Comparison of ENCODE assay signal across 8 cellular contexts in the genomic region with DNA sequence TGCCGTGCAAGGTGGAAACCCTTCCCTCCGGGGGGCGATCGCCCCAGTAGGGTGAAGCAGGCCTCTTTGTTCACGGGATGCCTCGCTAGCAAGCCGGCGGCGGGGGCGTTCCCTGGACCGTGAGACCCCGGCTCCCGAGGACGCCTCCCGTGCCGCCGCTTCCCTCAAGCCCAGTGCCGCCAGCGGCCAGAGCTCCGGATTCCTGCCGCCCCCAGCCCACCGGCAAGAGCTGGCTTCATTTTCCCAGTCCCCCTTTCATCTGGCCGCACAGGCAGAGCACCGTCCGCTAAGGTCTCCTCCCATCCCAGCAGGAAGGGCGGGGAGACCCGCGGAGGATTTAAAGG. TPM values are rescaled to one million over a fixed set of nuclear protein-coding genes. Genes with fewer than 3 reads are reported as not detected.
DNase-seq lines count a peak whose midpoint lies in the region; ATAC-seq and TF ChIP-seq lines count a peak whose summit lies in the region.

No MANE protein-coding gene starts in this region.

- peaks cover 18% of the 10 kb centered on the region; the same call in 1 of the 2 replicates for H3F3A ChIP-seq in GM23338 (replicated peaks; ENCODE audit: low read depth)

- H3K27me3 ChIP-seq in DND-41 (ENCODE audit: insufficient read depth, low read length, poor library complexity), result peaks cover 8% of the 10 kb centered on the region
- H3K27me3 ChIP-seq in GM23338 (ENCODE audit: insufficient read depth), result peaks cover 82% of the 10 kb centered on the region
- H3K27me3 ChIP-seq in Panc1 (ENCODE audit: control insufficient read depth, insufficient read depth, low read length), result no peaks in the 10 kb centered on the region
- H3K27me3 ChIP-seq in adipocyte (replicated peaks; ENCODE audit: control insufficient read depth, insufficient read depth, low read length), result no peaks in the 10 kb centered on the region

- TF ChIP-seq CTCF in DND-41 (IDR thresholded peaks at IDR 0.05; ENCODE audit: borderline replicate concordance, extremely low read depth, low read length, poor library complexity, severe bottlenecking), result no peak
- TF ChIP-seq CTCF in GM23338 (conservative IDR thresholded peaks at IDR 0.05; ENCODE audit: low read depth in 2 of 2), result no peak
- TF ChIP-seq CTCF in Panc1 (IDR thresholded peaks at IDR 0.05), result no peak

- H3K4me2 ChIP-seq in DND-41 (ENCODE audit: insufficient read depth, low read length) (peak overlapping the region; percentile 64), GM23338 (peak overlapping the region; percentile 89)

- H3K79me2 ChIP-seq in DND-41 (ENCODE audit: insufficient read depth, low read length) (peaks cover 7% of the 10 kb centered on the region), GM23338 (replicated peaks; ENCODE audit: insufficient read depth) (no peaks in the 10 kb centered on the region)

- intact Hi-C loops in Panc1 (cut with micrococcal nuclease; ENCODE audit: unreplicated experiment), result no loop called here

- H3K9ac ChIP-seq in DND-41 (ENCODE audit: low read depth, low read length), result peak overlapping the region; percentile 95
- H3K9ac ChIP-seq in adipocyte (ENCODE audit: low read length), result peak overlapping the region; percentile 90

- peak overlapping the region; percentile 81; the same call in 1 of the 2 replicates for H3K27ac Mint-ChIP-seq in GM23338
- peak overlapping the region; percentile 81 to 94 (median 92) for H3K27ac Mint-ChIP-seq in immature natural killer cell

- H3K36me3 ChIP-seq in DND-41 (ENCODE audit: insufficient read depth, low read length) (no peaks in the 10 kb centered on the region), GM23338 (ENCODE audit: insufficient read depth) (no peaks in the 10 kb centered on the region), Panc1 (ENCODE audit: control insufficient read depth, insufficient read depth, low read length) (no peaks in the 10 kb centered on the region), adipocyte (ENCODE audit: control insufficient read depth, insufficient read depth, low read length, severe bottlenecking) (no peaks in the 10 kb centered on the region)

- ATAC-seq in DND-41 (ENCODE audit: insufficient read depth, low read depth) (peak; percentile 57), GM23338 (peak; percentile 22), Panc1 (no peak; the same call in 1 of the 2 replicates)

- H3K9me3 ChIP-seq in DND-41 (ENCODE audit: insufficient read depth, low read length, severe bottlenecking) (no peaks in the 10 kb centered on the region), Panc1 (ENCODE audit: control insufficient read depth, insufficient read depth, low read depth, low read length) (no peaks in the 10 kb centered on the region), adipocyte (ENCODE audit: control insufficient read depth, low read length) (no peaks in the 10 kb centered on the region)

- H3K27me3 Mint-ChIP-seq in GM23338 (ENCODE audit: insufficient read depth, low read depth, poor library complexity), result peaks cover 54% of the 10 kb centered on the region
- H3K27me3 Mint-ChIP-seq in immature natural killer cell (ENCODE audit: low read depth in 3 of 3), result peaks cover 12 to 18% (median 15%) of the 10 kb centered on the region in 3 donors

- peak overlapping the region; percentile 88 for H3K4me3 Mint-ChIP-seq in GM23338
- peak overlapping the region; percentile 89 to 91 (median 90) for H3K4me3 Mint-ChIP-seq in immature natural killer cell

- DNase-seq in DND-41 (peak; percentile 72), GM23338 (ENCODE audit: low spot score) (peak; percentile 86), Panc1 (ENCODE audit: low read depth, low spot score) (no peak), adipocyte (ENCODE audit: low read depth) (peak; percentile 61), immature natural killer cell (peak; percentile 55 to 57 (median 55)), SHP77 treated with DMSO at 0.1 percent for 48 hours (lab: John Stamatoyannopoulos, UW) (no peak), GM03348 (ENCODE audit: low spot score) (no peak)
- DNase-seq in stimulated activated CD4-positive, alpha-beta T cell treated with anti-CD3 and anti-CD28 coated beads, TNF-alpha, amount 100 ng/mL, for 4 hours (ENCODE audit: low read depth in 3 of 3), result peak in 2 of 3 experiments; percentile 15 to 16

- no peaks in the 10 kb centered on the region; the same call in 2 of the 3 replicates for H3K9me3 Mint-ChIP-seq in GM23338
- H3K9me3 Mint-ChIP-seq in immature natural killer cell, result no peaks in the 10 kb centered on the region

- BruUV-seq in Panc1 (replicated peaks; lab: Mats Ljungman, UMichigan), result no TSS peak

- H3K9me2 ChIP-seq in GM23338 (ENCODE audit: insufficient read depth), result no peaks in the 10 kb centered on the region

- peaks cover 79% of the 10 kb centered on the region for H3K4me1 Mint-ChIP-seq in GM23338
- peaks cover 34 to 41% of the 10 kb centered on the region in 2 donors for H3K4me1 Mint-ChIP-seq in immature natural killer cell

- CTCF ChIA-PET in Panc1 (lab: Charles Lee), result interaction anchor here (0.6 kb wide), 1 partner anchor 30 kb away, joined by 3 read pairs; no protein-coding TSS in a partner anchor

- H3K36me3 Mint-ChIP-seq in GM23338 (ENCODE audit: low read depth) (peaks cover 4% of the 10 kb centered on the region; the same call in 1 of the 3 replicates), immature natural killer cell (no peaks in the 10 kb centered on the region)

- H4K20me1 ChIP-seq in DND-41 (ENCODE audit: insufficient read depth, low read length) (no peaks in the 10 kb centered on the region), GM23338 (replicated peaks; ENCODE audit: insufficient read depth) (no peaks in the 10 kb centered on the region; the same call in 1 of the 2 replicates)

- POLR2A ChIA-PET in Panc1 (lab: Charles Lee), result interaction anchor here (0.9 to 2.4 kb wide), 4 partner anchors 12 to 602 kb away, joined by 4 to 21 read pairs (median 5); partner anchors contain the start of gene ACBD6

- peak overlapping the region; percentile 85 for H2AFZ ChIP-seq in DND-41 (ENCODE audit: low read depth, low read length)
- H2AFZ ChIP-seq in GM23338, result peak overlapping the region; percentile 84

- H3K27ac ChIP-seq in DND-41 (ENCODE audit: low read length) (peak overlapping the region; percentile 78), GM23338 (ENCODE audit: low read depth) (no peak overlapping the region), Panc1 (ENCODE audit: low read length) (peak overlapping the region; percentile 92)

- peaks cover 62% of the 10 kb centered on the region for H3K4me1 ChIP-seq in DND-41 (ENCODE audit: insufficient read depth, low read length)
- H3K4me1 ChIP-seq in GM23338 (ENCODE audit: insufficient read depth), result peaks cover 76% of the 10 kb centered on the region
- peaks cover 76% of the 10 kb centered on the region for H3K4me1 ChIP-seq in Panc1 (ENCODE audit: control insufficient read depth, insufficient read depth, low read length)
- peaks cover 26% of the 10 kb centered on the region for H3K4me1 ChIP-seq in adipocyte (ENCODE audit: control insufficient read depth, insufficient read depth, low read length)

- H3K4me3 ChIP-seq in DND-41 (ENCODE audit: low read depth in 1 of 2, low read length in 2 of 2) (peak overlapping the region; percentile 50 to 76; a peak in 3 of 4 replicates), GM23338 (peak overlapping the region; percentile 78), Panc1 (ENCODE audit: low read depth in 2 of 2, low read length in 2 of 2) (peak overlapping the region; percentile 66 to 81), adipocyte (ENCODE audit: low read length) (peak overlapping the region; percentile 87)

- in situ Hi-C loops in Panc1 (cut with HindIII; ENCODE audit: low pct_unique_long_range_greater_than_20kb, low sequenced_read_pairs), result no loop called here

TF ChIP-seq in GM23338, 12 proteins besides CTCF, POLR2A, EP300 and RAD21 (continues in another document):
- TF ChIP-seq EZH2phosphoT487 (IDR thresholded peaks at IDR 0.05; ENCODE audit: unreplicated experiment), result no peak

RNA-seq across cellular contexts. Expression of gene IER5, which starts 16.3 kb away (rescaled TPM):
- total RNA-seq in GM23338 (2014; rRNA removed; shearing (Covaris generic)), result 8.3 and 9.5 TPM in 2 replicates
- polyA plus RNA-seq in GM23338 (2016; fragmentation: Nextera tagmentation; extraction: Ambion mirVana) (3.8 and 4.6 TPM in 2 replicates), immature natural killer cell (10 to 100 TPM; 11.6 to 22.7 (median 14.4) TPM)
- total RNA-seq in Panc1 (2021; ENCODE audit: unreplicated experiment), result 20.4 TPM
- polyA plus RNA-seq in Panc1 (2012; ENCODE audit: insufficient read length), result 14.2 TPM

Comparison
In these comparisons a context has a peak if more than half of its experiments do, and no peak if none do; other contexts are left out.
1. DNase-seq: peak in DND-41 (single experiment), GM23338 (single experiment), adipocyte (single experiment), immature natural killer cell (3 of 3) and stimulated activated CD4-positive, alpha-beta T cell treated with anti-CD3 and anti-CD28 coated beads, TNF-alpha, amount 100 ng/mL, for 4 hours (2 of 3); none in Panc1 (single experiment), SHP77 treated with DMSO at 0.1 percent for 48 hours (single experiment) and GM03348 (single experiment).
2. Peak in every context shown above with its lines, with median percentiles within 50 percentile points of each other: H3K4me3 ChIP-seq.